Comparison of ENCODE assay signal across 8 cellular contexts in the genomic region with DNA sequence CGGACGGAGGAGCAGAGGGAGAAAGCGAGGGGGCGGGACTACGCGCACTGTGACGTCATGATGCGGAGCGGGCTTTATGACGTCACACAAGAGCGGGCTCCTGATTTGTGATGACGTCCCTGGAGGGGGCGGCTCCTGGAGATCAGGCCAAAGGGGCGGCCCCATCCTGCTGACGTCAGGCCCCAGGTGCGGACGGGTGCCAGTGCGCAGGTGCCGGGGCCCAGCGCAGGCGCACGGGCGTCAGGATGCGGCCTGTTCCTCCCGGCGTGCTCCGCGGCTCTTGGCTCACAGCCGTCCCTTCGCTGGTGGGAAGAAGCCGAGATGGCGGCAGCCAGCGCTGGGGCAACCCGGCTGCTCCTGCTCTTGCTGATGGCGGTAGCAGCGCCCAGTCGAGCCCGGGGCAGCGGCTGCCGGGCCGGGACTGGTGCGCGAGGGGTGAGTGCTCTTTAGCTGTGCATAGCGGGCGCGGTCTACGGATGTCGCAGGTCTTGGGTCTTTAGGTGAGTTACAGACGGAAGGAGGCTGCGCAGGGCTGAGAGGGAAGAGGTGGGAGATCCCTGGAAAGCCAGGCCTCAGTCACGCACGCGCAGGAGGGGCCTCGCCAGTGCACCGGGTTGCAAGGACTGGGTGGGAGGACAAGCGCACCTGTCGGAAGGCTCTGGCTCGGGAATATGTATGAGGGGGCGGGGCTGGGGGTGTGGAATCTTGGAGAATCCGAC. TPM values are rescaled to one million over a fixed set of nuclear protein-coding genes. Genes with fewer than 3 reads are reported as not detected.
A peak's percentile ranks its signal among the peaks of the same experiment; 100 is the strongest.
DNase-seq lines count a peak whose midpoint lies in the region; ATAC-seq and TF ChIP-seq lines count a peak whose summit lies in the region.

TSS of gene EMC10 (plus strand) at position 284 of the 719 bp plus-strand sequence. CDS start at position 322, 38 bp downstream.
TSS of gene GARIN5A (minus strand) at position 625 of the 719 bp plus-strand sequence. CDS start at position 165, 460 bp downstream.

- H3K27me3 ChIP-seq in HUES64 (ENCODE audit: insufficient read depth, low read length) (no peaks in the 10 kb centered on the region), PC-3 (ENCODE audit: low read length) (no peaks in the 10 kb centered on the region)
- no peaks in the 10 kb centered on the region for H3K27me3 ChIP-seq in naive thymus-derived CD4-positive, alpha-beta T cell (ENCODE audit: control insufficient read depth in 2 of 2, insufficient read depth in 2 of 2, low read length in 2 of 2)

- CTCF ChIA-PET in PC-3 (lab: Charles Lee) = no interaction called here
- CTCF ChIA-PET in naive thymus-derived CD4-positive, alpha-beta T cell (lab: Charles Lee) = no interaction called here

- H3K4me1 ChIP-seq in HUES64 (ENCODE audit: insufficient read depth, low read length) (no peaks in the 10 kb centered on the region), PC-3 (ENCODE audit: insufficient read depth, low read length) (peaks cover 8% of the 10 kb centered on the region)
- peaks cover 14 to 19% of the 10 kb centered on the region in 2 donors for H3K4me1 ChIP-seq in naive thymus-derived CD4-positive, alpha-beta T cell (ENCODE audit: control insufficient read depth in 2 of 2, insufficient read depth in 2 of 2, low read length in 2 of 2)

- no peaks in the 10 kb centered on the region for H3K27me3 Mint-ChIP-seq in naive thymus-derived CD4-positive, alpha-beta T cell

- no peaks in the 10 kb centered on the region for H3K9me2 ChIP-seq in PC-3 (replicated peaks; ENCODE audit: low read length)

- no peaks in the 10 kb centered on the region for H3F3A ChIP-seq in PC-3 (ENCODE audit: low read length, unreplicated experiment)

- H3K36me3 ChIP-seq in HUES64 (ENCODE audit: insufficient read depth, low read length) (peaks cover 32% of the 10 kb centered on the region), PC-3 (ENCODE audit: low read depth, low read length) (peaks cover 20% of the 10 kb centered on the region; the same call in 1 of the 2 replicates)
- peaks cover 0 to 40% (median 0%) of the 10 kb centered on the region in 3 experiments for H3K36me3 ChIP-seq in naive thymus-derived CD4-positive, alpha-beta T cell (ENCODE audit: control insufficient read depth in 2 of 3, insufficient read depth in 3 of 3, low read length in 3 of 3)

- in situ Hi-C loops in Caki2 (cut with HindIII; ENCODE audit: low pct_unique_long_range_greater_than_20kb, low sequenced_read_pairs) = no loop called here

- intact Hi-C loops in PC-3 (cut with micrococcal nuclease) = no loop called here
- intact Hi-C loops in naive thymus-derived CD4-positive, alpha-beta T cell (cut with micrococcal nuclease) = loop anchor here (1.0 kb wide), 9 partner anchors 35 to 451 kb away; partner anchors contain the start of genes JOSD2 (in 2 of the 2), KCNC3 (in 1 of the 2), NR1H2 (in 1 of the 2) and POLD1 (in 1 of the 2)

- H3K27ac Mint-ChIP-seq in naive thymus-derived CD4-positive, alpha-beta T cell = peak within 1 kb of the TSS; percentile 88 to 98 (median 96)
- peak within 1 kb of the TSS; percentile 97 for H3K27ac Mint-ChIP-seq in stimulated activated effector memory CD8-positive, alpha-beta T cell treated with anti-CD3 and anti-CD28 coated beads, Interleukin-12 subunit alpha, Interleukin-12 subunit beta, amount 100 ng/mL, for 72 hours

- H3K27ac ChIP-seq in HUES64 (ENCODE audit: low read depth, low read length) (peak within 1 kb of the TSS; percentile 96), PC-3 (ENCODE audit: low read length) (peak within 1 kb of the TSS; percentile 77)
- peak within 1 kb of the TSS; percentile 96 for H3K27ac ChIP-seq in naive thymus-derived CD4-positive, alpha-beta T cell (ENCODE audit: low read depth, low read length)

- H3K79me2 ChIP-seq in PC-3 (ENCODE audit: low read length) = peaks cover 31% of the 10 kb centered on the region

- H3K4me3 ChIP-seq in HUES64 (ENCODE audit: low read length) (peak within 1 kb of the TSS; percentile 93), PC-3 (ENCODE audit: low read length) (peak within 1 kb of the TSS; percentile 86)
- H3K4me3 ChIP-seq in naive thymus-derived CD4-positive, alpha-beta T cell (ENCODE audit: low read length) = peak within 1 kb of the TSS; percentile 96

- ATAC-seq in GM21423 (IDR thresholded peaks at IDR 0.05; ENCODE audit: unreplicated experiment) (peak; percentile 88), PC-3 (peak; percentile 90)
- peak; percentile 97 for ATAC-seq in naive thymus-derived CD4-positive, alpha-beta T cell
- peak; percentile 95 for ATAC-seq in stimulated activated effector memory CD8-positive, alpha-beta T cell treated with anti-CD3 and anti-CD28 coated beads, Interleukin-12 subunit alpha, Interleukin-12 subunit beta, amount 100 ng/mL, for 72 hours

- H3K4me2 ChIP-seq in PC-3 (ENCODE audit: low read length) = peak within 1 kb of the TSS; percentile 91

- peaks cover 21 to 36% (median 27%) of the 10 kb centered on the region in 7 donors for H3K4me1 Mint-ChIP-seq in naive thymus-derived CD4-positive, alpha-beta T cell
- H3K4me1 Mint-ChIP-seq in stimulated activated effector memory CD8-positive, alpha-beta T cell treated with anti-CD3 and anti-CD28 coated beads, Interleukin-12 subunit alpha, Interleukin-12 subunit beta, amount 100 ng/mL, for 72 hours = peaks cover 51% of the 10 kb centered on the region

- TSS peak; percentile 74 for BruUV-seq in PC-3 (replicated peaks; lab: Mats Ljungman, UMichigan)

- peak; percentile 98 for DNase-seq in Caki2 (ENCODE audit: low read depth)
- peak; percentile 95 for DNase-seq in PC-3
- peak; percentile 89 for DNase-seq in activated T-helper 1 cell treated with Interleukin-2 at 50 U/mL for 16 hours (ENCODE audit: low read depth)
- peak; percentile 91 for DNase-seq in fibroblast of gingiva (ENCODE audit: low read depth)
- DNase-seq in naive thymus-derived CD4-positive, alpha-beta T cell = peak; percentile 92 to 96 (median 95)
- peak; percentile 87 to 96 for DNase-seq in stimulated activated effector memory CD8-positive, alpha-beta T cell treated with anti-CD3 and anti-CD28 coated beads, Interleukin-12 subunit alpha, Interleukin-12 subunit beta, amount 100 ng/mL, for 72 hours (ENCODE audit: low spot score in 2 of 2)

- H3K9ac ChIP-seq in HUES64 (ENCODE audit: low read depth, low read length) (peak within 1 kb of the TSS; percentile 93), PC-3 (ENCODE audit: low read length) (peak within 1 kb of the TSS; percentile 90)

- H3K9me3 ChIP-seq in HUES64 (ENCODE audit: insufficient read depth, low read depth, low read length) = peaks cover 12% of the 10 kb centered on the region
- H3K9me3 ChIP-seq in PC-3 (ENCODE audit: low read length) = no peaks in the 10 kb centered on the region
- no peaks in the 10 kb centered on the region for H3K9me3 ChIP-seq in naive thymus-derived CD4-positive, alpha-beta T cell (ENCODE audit: control insufficient read depth in 2 of 3, low read length in 3 of 3)

- peaks cover 3 to 11% (median 8%) of the 10 kb centered on the region in 5 donors for H3K36me3 Mint-ChIP-seq in naive thymus-derived CD4-positive, alpha-beta T cell
- H3K36me3 Mint-ChIP-seq in stimulated activated effector memory CD8-positive, alpha-beta T cell treated with anti-CD3 and anti-CD28 coated beads, Interleukin-12 subunit alpha, Interleukin-12 subunit beta, amount 100 ng/mL, for 72 hours = peaks cover 58% of the 10 kb centered on the region

- H4K20me1 ChIP-seq in PC-3 (ENCODE audit: low read length) = peaks cover 21% of the 10 kb centered on the region

- peak within 1 kb of the TSS; percentile 94 to 99 (median 98) for H3K4me3 Mint-ChIP-seq in naive thymus-derived CD4-positive, alpha-beta T cell
- H3K4me3 Mint-ChIP-seq in stimulated activated effector memory CD8-positive, alpha-beta T cell treated with anti-CD3 and anti-CD28 coated beads, Interleukin-12 subunit alpha, Interleukin-12 subunit beta, amount 100 ng/mL, for 72 hours = peak within 1 kb of the TSS; percentile 98

- peak within 1 kb of the TSS; percentile 88 for H2AFZ ChIP-seq in PC-3 (ENCODE audit: low read length)

- no peak for TF ChIP-seq CTCF in PC-3 (conservative IDR thresholded peaks at IDR 0.05; ENCODE audit: low read depth, low read length)

- peaks cover 0 to 13% (median 0%) of the 10 kb centered on the region in 11 donors for H3K9me3 Mint-ChIP-seq in naive thymus-derived CD4-positive, alpha-beta T cell
- no peaks in the 10 kb centered on the region for H3K9me3 Mint-ChIP-seq in stimulated activated effector memory CD8-positive, alpha-beta T cell treated with anti-CD3 and anti-CD28 coated beads, Interleukin-12 subunit alpha, Interleukin-12 subunit beta, amount 100 ng/mL, for 72 hours

- POLR2A ChIA-PET in PC-3 (lab: Charles Lee; ENCODE audit: unreplicated experiment) = no interaction called here
- POLR2A ChIA-PET in naive thymus-derived CD4-positive, alpha-beta T cell (lab: Charles Lee) = interaction anchor here (0.6 to 0.8 kb wide), 2 partner anchors 34 kb away, joined by 3 read pairs; partner anchors contain the start of gene JOSD2

- WGBS in HUES64 = 9% methylated on average over 60 of the region's 60 CpGs

RNA-seq across cellular contexts. Expression of gene EMC10, which starts in this region (rescaled TPM):
- total RNA-seq in Caki2 (2014; rRNA removed; shearing (Covaris generic); ENCODE audit: low replicate concordance) = 152 and 192 TPM in 2 replicates
- polyA plus RNA-seq in HUES64 (2013, experiment 1 of 2) = 71.8 TPM
- polyA plus RNA-seq in HUES64 (2013, experiment 2 of 2) = 73.5 TPM
- total RNA-seq in PC-3 (2014; rRNA removed) = 228 and 286 TPM in 2 replicates
- 10 to 100 TPM; 75.5 to 95.2 (median 88.1) TPM for total RNA-seq in naive thymus-derived CD4-positive, alpha-beta T cell
- polyA plus RNA-seq in naive thymus-derived CD4-positive, alpha-beta T cell = 10 to 100 TPM in 1 of 2 donors, 1 to 10 TPM in 1; 8.7 to 11.0 TPM

RNA-seq across cellular contexts. Expression of gene GARIN5A, which starts in this region (rescaled TPM):
- 0.43 TPM in 1 of 2 replicates, not detected in the other for total RNA-seq in Caki2 (2014; rRNA removed; shearing (Covaris generic); ENCODE audit: low replicate concordance)
- polyA plus RNA-seq in HUES64 (2013, experiment 1 of 2) = 2.8 TPM
- 2.5 TPM for polyA plus RNA-seq in HUES64 (2013, experiment 2 of 2)
- total RNA-seq in PC-3 (2014; rRNA removed) = 3.5 and 6.2 TPM in 2 replicates
- total RNA-seq in naive thymus-derived CD4-positive, alpha-beta T cell = under 1 TPM in 4 of 5 experiments, not detected in 1; 0.59 to 0.93 (median 0.68) TPM
- 1 to 10 TPM in 1 of 2 donors, under 1 TPM in 1; 0.77 to 3.1 TPM for polyA plus RNA-seq in naive thymus-derived CD4-positive, alpha-beta T cell

Comparison
In these comparisons a context has a peak if more than half of its experiments do, and no peak if none do; other contexts are left out.
1. Peak in every context shown above with its lines: DNase-seq, ATAC-seq, H3K4me3 ChIP-seq and H3K27ac ChIP-seq.